Comparison of ENCODE assay signal across 11 cellular contexts in the genomic region with DNA sequence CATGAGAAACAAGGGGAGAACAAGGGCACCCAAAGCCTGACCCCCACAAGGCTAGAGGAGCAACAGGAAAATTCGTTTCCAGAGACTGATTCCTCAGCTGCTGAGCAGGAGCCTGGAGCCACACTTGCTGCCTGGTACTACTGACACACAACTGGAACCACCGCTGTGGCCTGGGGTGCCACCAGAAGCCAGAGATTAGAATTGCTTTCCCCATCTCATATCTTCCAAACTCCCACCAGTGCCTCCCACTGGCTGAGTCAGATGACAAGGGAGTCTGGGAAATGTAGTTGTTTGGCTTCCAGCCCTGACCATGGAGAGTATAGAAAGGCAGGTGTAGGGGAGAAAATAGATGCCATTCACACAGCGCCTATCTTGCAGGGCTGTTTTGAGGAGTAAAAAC. TPM values are rescaled to one million over a fixed set of nuclear protein-coding genes. Genes with fewer than 3 reads are reported as not detected.
DNase-seq lines count a peak whose midpoint lies in the region; ATAC-seq, FAIRE-seq and TF ChIP-seq lines count a peak whose summit lies in the region.
"Had no signal": no experiment of that assay in that cellular context is flagged by ENCODE, and none has a peak within 500 bp of the region (broad histone marks: within the 10 kb centered on the region; RNA-seq: fewer than 3 reads in every experiment).

No MANE protein-coding gene starts in this region.

- peaks cover 4 to 8% of the 10 kb centered on the region in 2 experiments for H3K79me2 ChIP-seq in H1 (ENCODE audit: control insufficient read depth in 1 of 2, insufficient read depth in 2 of 2, low read length in 2 of 2)

- H3K36me3 ChIP-seq in H1 (ENCODE audit: control insufficient read depth in 2 of 4, insufficient read depth in 4 of 4, low read length in 3 of 4) = no peaks in the 10 kb centered on the region

- no peak overlapping the region for H2BK20ac ChIP-seq in H1 (ENCODE audit: low read length)

- H2BK12ac ChIP-seq in H1 (ENCODE audit: low read depth, low read length) = no peak overlapping the region

- no peak overlapping the region; the same call in 1 of the 2 replicates for H2AFZ ChIP-seq in H1 (ENCODE audit: low read length)

- no peak overlapping the region for H2BK120ac ChIP-seq in H1 (replicated peaks; ENCODE audit: low read depth, low read length)

- WGBS in H1 (ENCODE audit: extremely low coverage in 1 of 2, insufficient coverage in 1 of 2, insufficient read length in 1 of 2, insufficient replicate concordance in 2 of 2, low coverage in 1 of 2, low lambda C conversion rate in 2 of 2, missing lambda C conversion rate in 1 of 2), 2 experiments = 56% methylated on average over 3 of the region's 3 CpGs; no CpG with 5 or more reads in 1 of the 2 experiments

- no peak overlapping the region for H3K4me2 ChIP-seq in H1 (ENCODE audit: insufficient read depth in 1 of 2, low read depth in 2 of 2, low read length in 2 of 2)

- TF ChIP-seq POLR2A in H1 (IDR thresholded peaks at IDR 0.05; ENCODE audit: control extremely low read depth in 1 of 2, low read depth in 2 of 2, low read length in 2 of 2) = no peak

- H3K9ac ChIP-seq in H1 (replicated peaks in 1 of 4; ENCODE audit: extremely low read depth in 1 of 4, low read depth in 3 of 4, low read length in 3 of 4) = no peak overlapping the region

- no peak overlapping the region for H4K5ac ChIP-seq in H1 (ENCODE audit: insufficient read length, low read depth, low read length)

- no peak overlapping the region for H3K27ac ChIP-seq in H1 (ENCODE audit: low read depth, low read length)

- CTCF ChIA-PET in H1 (lab: Charles Lee; ENCODE audit: partially characterized antibody) = interaction anchor here (0.8 to 1.0 kb wide), 2 partner anchors 13 to 19 kb away, joined by 3 read pairs; no protein-coding TSS in a partner anchor

- H4K8ac ChIP-seq in H1 (ENCODE audit: extremely low read depth, insufficient read depth, low read length) = no peak overlapping the region

- no peaks in the 10 kb centered on the region for H3K27me3 ChIP-seq in H1 (replicated peaks in 1 of 4; ENCODE audit: control insufficient read depth in 3 of 4, extremely low read depth in 1 of 4, insufficient read depth in 3 of 4, low read length in 3 of 4)

- FAIRE-seq in H1 (lab: Jason Lieb, UNC) = peak; percentile 73
- FAIRE-seq: islet of Langerhans had no signal

- no peaks in the 10 kb centered on the region; a peak in 1 of 4 replicates for H3K9me3 ChIP-seq in H1 (ENCODE audit: insufficient read depth in 2 of 2, low read depth in 1 of 2, low read length in 1 of 2)

- no peak overlapping the region for H3K4me3 ChIP-seq in H1 (ENCODE audit: extremely low read depth in 1 of 4, insufficient read depth in 2 of 4, low read depth in 3 of 4, low read length in 4 of 4)

- H2AK5ac ChIP-seq in H1 (ENCODE audit: low read depth, low read length) = no peak overlapping the region

- no peak overlapping the region for H2BK5ac ChIP-seq in H1 (ENCODE audit: low read depth, low read length)

- H3K18ac ChIP-seq in H1 (ENCODE audit: extremely low read depth, low read length) = no peak overlapping the region

- DNase-seq in activated T-cell treated with anti-CD3 and anti-CD28 coated beads for 24 hours (ENCODE audit: low read depth) (peak; percentile 19), RKO (ENCODE audit: low spot score) (peak; percentile 31), H1 (ENCODE audit: low read depth in 1 of 2, low spot score in 2 of 2) (no peak), CD1c-positive myeloid dendritic cell (ENCODE audit: extremely low spot score) (no peak)
- DNase-seq in activated T-cell treated with anti-CD3 and anti-CD28 coated beads, Interleukin-2, amount 50 U/mL, for 1 hour = no peak
- DNase-seq in stimulated activated CD8-positive, alpha-beta memory T cell treated with anti-CD3 and anti-CD28 coated beads, Interleukin-2, amount 100 ng/mL, for 48 hours (ENCODE audit: low read depth in 2 of 2) = peak; percentile 7 to 46
- DNase-seq: AML-193, T-helper 1 cell had no signal

- H3K23me2 ChIP-seq in H1 (ENCODE audit: low read depth, low read length) = peaks cover 8% of the 10 kb centered on the region

- H3K56ac ChIP-seq in H1 (replicated peaks; ENCODE audit: insufficient read length, low read depth, low read length) = no peak overlapping the region

- ATAC-seq in HG02852 (IDR thresholded peaks at IDR 0.05; ENCODE audit: unreplicated experiment) (no peak), HG03097 (IDR thresholded peaks at IDR 0.05; ENCODE audit: low FRiP score, unreplicated experiment) (no peak)

- TF ChIP-seq CTCF in H1 (IDR thresholded peaks at IDR 0.05; ENCODE audit: control extremely low read depth in 1 of 3, insufficient read depth in 1 of 3, low read depth in 1 of 3, low read length in 3 of 3) = peak; percentile 0 to 30 (median 21)

- TF ChIP-seq RAD21 in H1 (IDR thresholded peaks at IDR 0.05 in 1 of 2, conservative IDR thresholded peaks at IDR 0.05 in 1 of 2; ENCODE audit: low read depth in 2 of 2, low read length in 2 of 2) = peak; percentile 26 to 35; a peak in 2 of 4 replicates

- H3K14ac ChIP-seq in H1 (ENCODE audit: insufficient read length) = no peak overlapping the region

- no peak for TF ChIP-seq EP300 in H1 (IDR thresholded peaks at IDR 0.05; ENCODE audit: borderline replicate concordance in 1 of 2, low read depth in 2 of 2, low read length in 2 of 2)

- no peak overlapping the region for H4K91ac ChIP-seq in H1 (replicated peaks; ENCODE audit: insufficient read length, low read length)

- H4K20me1 ChIP-seq in H1 (replicated peaks in 1 of 2; ENCODE audit: control insufficient read depth in 1 of 2, insufficient read depth in 2 of 2, low read length in 2 of 2) = peaks cover under 1 to 4% of the 10 kb centered on the region in 2 experiments

- H3K23ac ChIP-seq in H1 (ENCODE audit: insufficient read length) = no peak overlapping the region

- H3K79me1 ChIP-seq in H1 (ENCODE audit: low read depth, low read length) = no peaks in the 10 kb centered on the region

- no peak overlapping the region; the same call in 1 of the 2 replicates for H2BK15ac ChIP-seq in H1 (ENCODE audit: low read length)

- H3K4me1 ChIP-seq in H1 (replicated peaks in 1 of 4; ENCODE audit: control insufficient read depth in 3 of 4, insufficient read depth in 4 of 4, low read length in 3 of 4) = peaks cover 0 to 8% (median 3%) of the 10 kb centered on the region in 4 experiments; a peak in 4 of 7 replicates

- H3K4ac ChIP-seq in H1 (replicated peaks; ENCODE audit: insufficient read length, low read depth, low read length) = no peak overlapping the region

- POLR2A ChIA-PET in H1 (lab: Charles Lee; ENCODE audit: partially characterized antibody) = interaction anchor here (1.1 kb wide), 1 partner anchor 12 kb away, joined by 3 read pairs; no protein-coding TSS in a partner anchor

TF ChIP-seq in H1, 55 proteins besides CTCF, POLR2A, EP300 and RAD21:
- TF ChIP-seq JUND (IDR thresholded peaks at IDR 0.05; ENCODE audit: low read length) (peak; percentile 52; the same call in 1 of the 2 replicates), EGR1 (IDR thresholded peaks at IDR 0.05; ENCODE audit: borderline replicate concordance, low read depth, low read length) (no peak), SIX5 (IDR thresholded peaks at IDR 0.05; ENCODE audit: low read depth, low read length) (peak; percentile 65)

RNA-seq across cellular contexts. Expression of a gene that starts 4.1 kb away (rescaled TPM):
- total RNA-seq in H1 (2021; fragmentation: NEBNext Ultra II Directional; extraction: Animal tissue kit (Norgen Biotek cat#: 25700)) = 33.3 and 34.2 TPM in 2 replicates
- 90.4 and 133 TPM in 2 replicates for polyA plus RNA-seq in H1 (2011; rRNA removed)
- polyA plus RNA-seq in H1 (2011; cell fraction: cytosol; rRNA removed) = 66.8 TPM
- polyA plus RNA-seq in H1 (2011; cell fraction: nucleus; rRNA removed) = 70.3 TPM
- polyA plus RNA-seq in H1 (2012, experiment 1 of 2) = 23.0 to 40.0 TPM (median 34.0 TPM) in 4 replicates
- 35.1 TPM for polyA plus RNA-seq in H1 (2012, experiment 2 of 2)
- polyA plus RNA-seq in H1 (2013, experiment 1 of 2) = 29.5 TPM
- 29.8 TPM for polyA plus RNA-seq in H1 (2013, experiment 2 of 2)
- 35.5 and 44.9 TPM in 2 replicates for polyA minus RNA-seq in H1 (2011; rRNA and poly(A)+ RNA removed)
- 27.9 TPM for polyA minus RNA-seq in H1 (2011; cell fraction: cytosol; rRNA and poly(A)+ RNA removed)
- polyA minus RNA-seq in H1 (2011; cell fraction: nucleus; rRNA and poly(A)+ RNA removed) = 38.5 TPM

RNA-seq across cellular contexts. Expression of a gene that starts 35.1 kb away (rescaled TPM):
- total RNA-seq in H1 (2021; fragmentation: NEBNext Ultra II Directional; extraction: Animal tissue kit (Norgen Biotek cat#: 25700)) = 7.5 and 8.4 TPM in 2 replicates
- polyA plus RNA-seq in H1 (2011; rRNA removed) = 5.4 and 8.8 TPM in 2 replicates
- 6.3 TPM for polyA plus RNA-seq in H1 (2011; cell fraction: cytosol; rRNA removed)
- 7.7 TPM for polyA plus RNA-seq in H1 (2011; cell fraction: nucleus; rRNA removed)
- polyA plus RNA-seq in H1 (2012, experiment 1 of 2) = 5.8 to 7.2 TPM (median 5.9 TPM) in 4 replicates
- polyA plus RNA-seq in H1 (2012, experiment 2 of 2) = 5.1 TPM
- 4.8 TPM for polyA plus RNA-seq in H1 (2013, experiment 1 of 2)
- polyA plus RNA-seq in H1 (2013, experiment 2 of 2) = 4.8 TPM
- polyA minus RNA-seq in H1 (2011; rRNA and poly(A)+ RNA removed) = 4.7 and 6.3 TPM in 2 replicates
- polyA minus RNA-seq in H1 (2011; cell fraction: cytosol; rRNA and poly(A)+ RNA removed) = 5.9 TPM
- 5.7 TPM for polyA minus RNA-seq in H1 (2011; cell fraction: nucleus; rRNA and poly(A)+ RNA removed)

Comparison
In these comparisons a context has a peak if more than half of its experiments do, and no peak if none do; other contexts are left out.
1. DNase-seq: peak in activated T-cell treated with anti-CD3 and anti-CD28 coated beads for 24 hours (single experiment), RKO (single experiment) and stimulated activated CD8-positive, alpha-beta memory T cell treated with anti-CD3 and anti-CD28 coated beads, Interleukin-2, amount 100 ng/mL, for 48 hours (2 of 2); none in activated T-cell treated with anti-CD3 and anti-CD28 coated beads, Interleukin-2, amount 50 U/mL, for 1 hour (single experiment), H1 (0 of 2) and CD1c-positive myeloid dendritic cell (single experiment).